ENCODE assay signal across 28 cellular contexts in the genomic region with DNA sequence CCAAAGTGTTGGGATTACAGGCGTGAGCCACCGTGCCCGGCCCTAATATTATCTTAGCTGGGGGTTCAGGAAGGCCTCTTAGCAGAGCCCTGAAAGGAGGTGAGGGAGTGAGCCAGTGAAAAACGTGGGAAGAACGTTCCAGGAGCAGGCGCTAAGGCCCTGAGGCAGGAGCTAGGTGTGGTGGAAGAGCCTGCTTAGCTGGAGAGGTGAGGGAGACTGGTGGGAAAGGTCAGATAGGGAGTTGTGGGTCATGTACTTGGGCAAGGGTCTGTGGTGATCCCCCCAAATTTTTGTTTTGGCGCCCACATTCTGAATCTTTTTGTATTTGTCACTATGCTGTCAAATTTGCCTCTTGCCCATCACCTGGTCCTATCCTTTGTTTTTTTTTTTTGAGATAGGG. TPM values are rescaled to one million over a fixed set of nuclear protein-coding genes. Genes with fewer than 3 reads are reported as not detected.
"Had no signal": no experiment of that assay in that cellular context is flagged by ENCODE, and none has a peak within 500 bp of the region (broad histone marks: within the 10 kb centered on the region; RNA-seq: fewer than 3 reads in every experiment).

No MANE protein-coding gene starts in this region.

- H3K27ac ChIP-seq: brain microvascular endothelial cell, SJSA1 had no signal

- H3K27me3 Mint-ChIP-seq: activated CD4-positive, alpha-beta memory T cell treated with anti-CD3 and anti-CD28 coated beads, Interleukin-2, amount 10 ng/mL, durations not matched to agents 7 days and 5 days; activated CD4-positive, alpha-beta T cell treated with anti-CD3 and anti-CD28 coated beads for 36 hours had no signal

- H3K9me3 Mint-ChIP-seq: activated CD4-positive, alpha-beta memory T cell treated with anti-CD3 and anti-CD28 coated beads, Interleukin-2, amount 10 ng/mL, durations not matched to agents 7 days and 5 days; activated naive CD4-positive, alpha-beta T cell treated with anti-CD3 and anti-CD28 coated beads, Interleukin-2, amount 50 U/mL, for 72 hours; WTC11 had no signal

- DNase-seq: activated CD4-positive, alpha-beta memory T cell treated with anti-CD3 and anti-CD28 coated beads, Interleukin-2, amount 10 ng/mL, durations not matched to agents 7 days and 5 days; activated CD4-positive, alpha-beta T cell treated with anti-CD3 and anti-CD28 coated beads for 36 hours; activated effector memory CD4-positive, alpha-beta T cell treated with anti-CD3 and anti-CD28 coated beads, Interleukin-2, amount 50 U/mL, for 16 hours; activated naive CD4-positive, alpha-beta T cell; activated T-cell treated with anti-CD3 and anti-CD28 coated beads, Interleukin-2, amount 50 U/mL, for 48 hours; amniotic stem cell; aorta; brain microvascular endothelial cell; central memory CD4-positive, alpha-beta T cell; Kasumi-1; KG1; MG63; NCI-H1048; NCI-H1105 treated with DMSO at 0.1 percent for 48 hours; NCI-H1436; NCI-H1694; NCI-H1930; NCI-H2081 treated with DMSO at 0.1 percent for 48 hours; NCI-H345; NCI-H524 treated with DMSO at 0.1 percent for 48 hours; SHP77 treated with DMSO at 0.1 percent for 48 hours; SK-N-SH had no signal

- ATAC-seq: activated CD4-positive, alpha-beta T cell treated with anti-CD3 and anti-CD28 coated beads for 36 hours; activated CD4-positive, CD25-positive, alpha-beta regulatory T cell treated with anti-CD3 and anti-CD28 coated beads, Interleukin-2, amount 50 U/mL, for 24 hours; activated naive CD4-positive, alpha-beta T cell treated with anti-CD3 and anti-CD28 coated beads, Interleukin-2, amount 50 U/mL, for 72 hours; Panc1; WTC11 had no signal

- H3K27ac Mint-ChIP-seq: activated CD4-positive, alpha-beta memory T cell treated with anti-CD3 and anti-CD28 coated beads, Interleukin-2, amount 10 ng/mL, durations not matched to agents 7 days and 5 days; activated CD4-positive, alpha-beta T cell treated with anti-CD3 and anti-CD28 coated beads for 36 hours; WTC11 had no signal

- H3K4me3 Mint-ChIP-seq: activated CD4-positive, alpha-beta memory T cell treated with anti-CD3 and anti-CD28 coated beads, Interleukin-2, amount 10 ng/mL, durations not matched to agents 7 days and 5 days; activated CD4-positive, alpha-beta T cell treated with anti-CD3 and anti-CD28 coated beads for 36 hours; WTC11 had no signal

RNA-seq across cellular contexts. Expression of a gene that starts 40.1 kb away (rescaled TPM):
- total RNA-seq: activated CD4-positive, alpha-beta memory T cell treated with anti-CD3 and anti-CD28 coated beads, Interleukin-2, amount 10 ng/mL, durations not matched to agents 7 days and 5 days; RPMI7951; SJSA1 had no signal
